17 cellular contexts compared by ENCODE assay signal in genomic region chr10:11288302-11288701, GRCh38.
DNase-seq lines count a peak whose midpoint lies in the region; ATAC-seq and TF ChIP-seq lines count a peak whose summit lies in the region.
"Had no signal": no experiment of that assay in that cellular context is flagged by ENCODE, and none has a peak within 500 bp of the region (broad histone marks: within the 10 kb centered on the region; RNA-seq: fewer than 3 reads in every experiment).

No MANE protein-coding gene starts in this region.

- H3K27me3 ChIP-seq in CD4-positive, alpha-beta T cell (ENCODE audit: control insufficient read depth, insufficient read depth, low read length) = no peaks in the 10 kb centered on the region
- H3K27me3 ChIP-seq in CD4-positive, alpha-beta memory T cell (ENCODE audit: insufficient read depth, low read length) = no peaks in the 10 kb centered on the region
- H3K27me3 ChIP-seq in neuronal stem cell (ENCODE audit: control insufficient read depth in 3 of 3, insufficient read depth in 3 of 3, low read depth in 1 of 3, low read length in 3 of 3) (no peaks in the 10 kb centered on the region), stomach (no peaks in the 10 kb centered on the region), mammary epithelial cell (ENCODE audit: insufficient read depth, low read length) (no peaks in the 10 kb centered on the region)
- H3K27me3 ChIP-seq: BE2C had no signal

- H3K4me1 ChIP-seq in CD4-positive, alpha-beta memory T cell (ENCODE audit: insufficient read depth, low read length) = peaks cover 22% of the 10 kb centered on the region
- no peaks in the 10 kb centered on the region for H3K4me1 ChIP-seq in neuronal stem cell (ENCODE audit: control insufficient read depth in 2 of 2, insufficient read depth in 1 of 2, low read depth in 1 of 2, low read length in 2 of 2)
- H3K4me1 ChIP-seq in stomach = no peaks in the 10 kb centered on the region
- no peaks in the 10 kb centered on the region for H3K4me1 ChIP-seq in mammary epithelial cell (ENCODE audit: insufficient read depth, low read length)
- H3K4me1 ChIP-seq: BE2C had no signal

- no peak overlapping the region for H2BK5ac ChIP-seq in neuronal stem cell (ENCODE audit: low read length)

- dilution Hi-C loops in mammary epithelial cell (cut with HindIII; ENCODE audit: low sequenced_read_pairs) = no loop called here

- H3K9me3 Mint-ChIP-seq in CD4-positive, alpha-beta T cell = no peaks in the 10 kb centered on the region
- H3K9me3 Mint-ChIP-seq in CD4-positive, alpha-beta memory T cell = peaks cover 0 to 3% (median 0%) of the 10 kb centered on the region in 8 donors

- H3K4me1 Mint-ChIP-seq in CD4-positive, alpha-beta T cell (ENCODE audit: low read depth) = peaks cover 37% of the 10 kb centered on the region
- H3K4me1 Mint-ChIP-seq in CD4-positive, alpha-beta memory T cell = peaks cover 14 to 33% (median 21%) of the 10 kb centered on the region in 4 donors

- no peak overlapping the region for H3K4me3 Mint-ChIP-seq in CD4-positive, alpha-beta T cell
- peak overlapping the region in 2 of 8 donors; percentile 21 to 31 for H3K4me3 Mint-ChIP-seq in CD4-positive, alpha-beta memory T cell

- no peak for TF ChIP-seq CTCF in CD4-positive, alpha-beta T cell (IDR thresholded peaks at IDR 0.05)
- no peak for TF ChIP-seq CTCF in stomach (IDR thresholded peaks at IDR 0.05)
- no peak for TF ChIP-seq CTCF in mammary epithelial cell (conservative IDR thresholded peaks at IDR 0.05 in 1 of 2, IDR thresholded peaks at IDR 0.05 in 1 of 2; ENCODE audit: extremely low read depth in 1 of 2, insufficient read depth in 1 of 2, low read depth in 1 of 2, low read length in 2 of 2)

- peak overlapping the region; percentile 22 for H3K27ac Mint-ChIP-seq in CD4-positive, alpha-beta T cell
- peak overlapping the region in 4 of 7 donors; percentile 7 to 75 (median 38) for H3K27ac Mint-ChIP-seq in CD4-positive, alpha-beta memory T cell

- no peaks in the 10 kb centered on the region for H3K36me3 Mint-ChIP-seq in CD4-positive, alpha-beta T cell (ENCODE audit: low read depth)
- H3K36me3 Mint-ChIP-seq in CD4-positive, alpha-beta memory T cell = peaks cover 56 to 59% of the 10 kb centered on the region in 2 donors

- WGBS in neuronal stem cell (ENCODE audit: extremely low coverage in 2 of 2, insufficient read length in 2 of 2, insufficient replicate concordance in 1 of 2), 2 donors = no CpG with 5 or more reads among the region's 13 CpGs
- 81 to 92% (median 87%) methylated on average over 13 of the region's 13 CpGs for WGBS in stomach, 5 donors
- 80% methylated on average over 5 of the region's 13 CpGs for WGBS in mammary epithelial cell (ENCODE audit: low coverage, missing lambda C conversion rate)

- POLR2A ChIA-PET in CD4-positive, alpha-beta T cell (lab: Charles Lee) = interaction anchor here (0.8 kb wide), 1 partner anchor 124 kb away, joined by 3 read pairs; no protein-coding TSS in a partner anchor
- POLR2A ChIA-PET in CD4-positive, alpha-beta memory T cell (lab: Charles Lee; ENCODE audit: partially characterized antibody) = no interaction called here

- H3K9me3 ChIP-seq in CD4-positive, alpha-beta T cell (ENCODE audit: control insufficient read depth, low read length) = no peaks in the 10 kb centered on the region
- no peaks in the 10 kb centered on the region for H3K9me3 ChIP-seq in CD4-positive, alpha-beta memory T cell (ENCODE audit: control insufficient read depth in 1 of 2, low read length in 2 of 2)
- peaks cover 0 to 2% of the 10 kb centered on the region in 2 donors for H3K9me3 ChIP-seq in neuronal stem cell (replicated peaks in 1 of 2; ENCODE audit: control insufficient read depth in 2 of 2, insufficient read depth in 1 of 2, low read depth in 1 of 2, low read length in 2 of 2)
- no peaks in the 10 kb centered on the region for H3K9me3 ChIP-seq in stomach
- peaks cover 21% of the 10 kb centered on the region for H3K9me3 ChIP-seq in mammary epithelial cell (replicated peaks; ENCODE audit: insufficient read depth, low read length)
- H3K9me3 ChIP-seq: BE2C had no signal

- CTCF ChIA-PET in CD4-positive, alpha-beta T cell (lab: Charles Lee) = no interaction called here
- CTCF ChIA-PET in CD4-positive, alpha-beta memory T cell (lab: Charles Lee; ENCODE audit: partially characterized antibody) = interaction anchor here (1.4 kb wide), 1 partner anchor 175 kb away, joined by 3 read pairs; no protein-coding TSS in a partner anchor
- CTCF ChIA-PET in mammary epithelial cell (lab: Charles Lee; ENCODE audit: low non-redundant PET) = no interaction called here

- no peak overlapping the region for H2BK15ac ChIP-seq in neuronal stem cell (ENCODE audit: low read length)

- H4K8ac ChIP-seq in neuronal stem cell (ENCODE audit: low read depth, low read length) = no peak overlapping the region

- no peak overlapping the region for H2AK5ac ChIP-seq in neuronal stem cell (ENCODE audit: low read depth, low read length)

- ATAC-seq in CD4-positive, alpha-beta T cell (ENCODE audit: poor library complexity) = no peak
- ATAC-seq in HG03354 (IDR thresholded peaks at IDR 0.05; ENCODE audit: poor library complexity, severe bottlenecking, unreplicated experiment) = no peak
- ATAC-seq: HepG2, PC-3 had no signal

- intact Hi-C loops in CD4-positive, alpha-beta T cell (cut with DNase I, micrococcal nuclease) = no loop called here
- intact Hi-C loops in CD4-positive, alpha-beta memory T cell (cut with micrococcal nuclease) = no loop called here
- intact Hi-C loops in stomach (cut with DNase I; ENCODE audit: low total_unique reads) = no loop called here
- intact Hi-C loops in mammary epithelial cell (cut with micrococcal nuclease) = no loop called here

- H3K36me3 ChIP-seq in CD4-positive, alpha-beta memory T cell (ENCODE audit: insufficient read depth, low read length) = peaks cover 69% of the 10 kb centered on the region
- H3K36me3 ChIP-seq in neuronal stem cell (replicated peaks in 1 of 2; ENCODE audit: control insufficient read depth in 2 of 2, insufficient read depth in 2 of 2, low read length in 2 of 2) = peaks cover 9 to 10% of the 10 kb centered on the region in 2 donors
- peaks cover 20 to 67% (median 59%) of the 10 kb centered on the region in 4 donors for H3K36me3 ChIP-seq in stomach
- no peaks in the 10 kb centered on the region for H3K36me3 ChIP-seq in mammary epithelial cell (ENCODE audit: insufficient read depth, low read length)
- H3K36me3 ChIP-seq: BE2C had no signal

- H3K9ac ChIP-seq in neuronal stem cell (ENCODE audit: low read depth, low read length, poor library complexity) (no peak overlapping the region), mammary epithelial cell (ENCODE audit: insufficient read depth, low read length) (no peak overlapping the region)

- H3K27me3 Mint-ChIP-seq in CD4-positive, alpha-beta T cell = no peaks in the 10 kb centered on the region
- H3K27me3 Mint-ChIP-seq in CD4-positive, alpha-beta memory T cell = no peaks in the 10 kb centered on the region

- peak overlapping the region; percentile 80 for H3K23ac ChIP-seq in neuronal stem cell (ENCODE audit: low read depth, low read length, poor library complexity)

- no peak for DNase-seq in CD4-positive, alpha-beta T cell
- no peak for DNase-seq in CD4-positive, alpha-beta memory T cell
- DNase-seq in neuronal stem cell (ENCODE audit: low spot score) = no peak
- DNase-seq in stomach = no peak
- DNase-seq in mammary epithelial cell = no peak
- DNase-seq: BE2C, DMS 273 treated with DMSO at 0.1 percent for 48 hours, Karpas-422, MM.1S, NCI-H1105 treated with DMSO at 0.1 percent for 48 hours, NCI-H187 treated with DMSO at 0.1 percent for 48 hours, NCI-H446 treated with DMSO at 0.1 percent for 48 hours, NCI-H748 treated with DMSO at 0.1 percent for 48 hours, PC-3 had no signal

- no peak overlapping the region for H3K27ac ChIP-seq in CD4-positive, alpha-beta T cell (ENCODE audit: low read depth, low read length)
- no peak overlapping the region for H3K27ac ChIP-seq in CD4-positive, alpha-beta memory T cell (ENCODE audit: low read depth, low read length)
- H3K27ac ChIP-seq in angular gyrus (ENCODE audit: low read depth, low read length) = peak overlapping the region; percentile 10
- H3K27ac ChIP-seq in neuronal stem cell (replicated peaks; ENCODE audit: low read length) = no peak overlapping the region
- no peak overlapping the region for H3K27ac ChIP-seq in stomach
- no peak overlapping the region for H3K27ac ChIP-seq in mammary epithelial cell (ENCODE audit: insufficient read depth, low read depth, low read length)

- no peak for TF ChIP-seq EP300 in stomach (IDR thresholded peaks at IDR 0.05)

- no peak overlapping the region for H2BK120ac ChIP-seq in neuronal stem cell (ENCODE audit: low read depth, low read length)

- H2AFZ ChIP-seq in neuronal stem cell (ENCODE audit: low read length) (no peak overlapping the region), mammary epithelial cell (ENCODE audit: low read depth, low read length) (no peak overlapping the region)

- H4K91ac ChIP-seq in neuronal stem cell (ENCODE audit: low read depth, low read length, poor library complexity) = no peak overlapping the region

- no peaks in the 10 kb centered on the region for H3K79me1 ChIP-seq in neuronal stem cell (ENCODE audit: low read depth, low read length)

- H3K18ac ChIP-seq in neuronal stem cell (ENCODE audit: low read length) = no peak overlapping the region

- H3K4ac ChIP-seq in neuronal stem cell (ENCODE audit: low read length) = no peak overlapping the region

- in situ Hi-C loops in mammary epithelial cell (cut with MboI; ENCODE audit: low sequenced_read_pairs in 2 of 2) = no loop called here

- H3K4me2 ChIP-seq in neuronal stem cell (ENCODE audit: insufficient read depth, low read length, poor library complexity, severe bottlenecking) = no peak overlapping the region
- no peak overlapping the region for H3K4me2 ChIP-seq in mammary epithelial cell (ENCODE audit: insufficient read depth, low read depth, low read length)

- no peak for TF ChIP-seq POLR2A in stomach (IDR thresholded peaks at IDR 0.05)

- no peak overlapping the region for H3K4me3 ChIP-seq in CD4-positive, alpha-beta memory T cell (ENCODE audit: low read length in 2 of 2)
- no peak overlapping the region for H3K4me3 ChIP-seq in neuronal stem cell (ENCODE audit: low read length in 2 of 2)
- no peak overlapping the region for H3K4me3 ChIP-seq in stomach
- no peak overlapping the region for H3K4me3 ChIP-seq in mammary epithelial cell (replicated peaks in 1 of 3; ENCODE audit: insufficient read depth in 1 of 3, low read depth in 2 of 3, low read length in 3 of 3)

- H4K20me1 ChIP-seq in mammary epithelial cell (ENCODE audit: insufficient read depth, low read length) = no peaks in the 10 kb centered on the region

- H3K14ac ChIP-seq in neuronal stem cell (ENCODE audit: low read length) = no peak overlapping the region

- no peaks in the 10 kb centered on the region for H3K79me2 ChIP-seq in mammary epithelial cell (ENCODE audit: insufficient read depth, low read length)

- no TSS peak for BruUV-seq in mammary epithelial cell (replicated peaks; lab: Mats Ljungman, UMichigan)

- H2BK12ac ChIP-seq in neuronal stem cell (ENCODE audit: low read length) = no peak overlapping the region
